Comparison of ENCODE assay signal across 8 cellular contexts in the genomic region with DNA sequence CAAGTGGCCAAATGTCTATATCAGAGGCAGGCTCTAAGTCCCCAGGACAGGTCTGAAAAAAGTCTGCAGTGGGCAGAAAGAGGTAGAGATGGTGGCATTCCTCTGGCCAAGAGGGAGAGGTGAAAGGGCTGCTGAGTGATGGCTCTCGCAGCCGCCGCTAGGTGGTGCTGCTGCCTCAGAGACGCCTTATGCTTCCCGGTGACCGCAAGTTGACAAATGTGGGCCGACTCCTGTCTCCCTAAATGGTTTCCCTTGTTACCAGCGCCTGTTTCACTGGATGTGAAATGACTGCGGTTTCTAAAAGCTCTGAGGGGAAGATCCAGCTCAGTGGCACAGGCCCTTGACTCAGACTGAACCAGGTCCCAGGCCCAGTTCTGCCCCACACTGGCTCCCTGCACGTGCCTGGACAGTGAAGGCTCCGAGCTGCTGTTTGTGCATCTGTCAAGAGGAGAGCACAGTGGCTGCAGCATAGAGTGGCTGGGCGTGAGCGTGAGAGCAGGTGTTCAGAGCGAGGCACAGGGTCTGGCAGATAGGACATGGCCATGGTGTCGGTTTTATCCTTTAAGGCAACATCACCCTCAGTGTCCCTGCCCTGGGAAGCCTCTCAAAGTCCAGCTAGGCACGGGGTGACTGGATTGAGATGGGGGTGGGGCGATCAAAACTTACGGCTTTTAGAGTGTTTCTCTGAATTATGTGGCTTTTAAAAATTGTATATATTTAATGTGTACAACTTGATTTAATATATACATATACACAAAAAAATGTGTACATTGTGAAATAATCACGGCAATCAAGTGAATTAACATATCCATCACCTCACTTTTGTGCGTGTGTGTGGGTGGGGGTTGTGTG. TPM values are rescaled to one million over a fixed set of nuclear protein-coding genes. Genes with fewer than 3 reads are reported as not detected.
DNase-seq lines count a peak whose midpoint lies in the region; ATAC-seq and TF ChIP-seq lines count a peak whose summit lies in the region.

No MANE protein-coding gene starts in this region.

- DNase-seq in GM12865 (ENCODE audit: low read depth) (peak; percentile 91), NCI-H345 treated with DMSO at 0.1 percent for 48 hours (lab: John Stamatoyannopoulos, UW; ENCODE audit: unreplicated experiment) (peak; percentile 46), left lobe of liver (ENCODE audit: low spot score) (peak; percentile 78)
- peak; percentile 79 to 83 for DNase-seq in activated CD4-positive, alpha-beta T cell treated with anti-CD3 and anti-CD28 coated beads for 24 hours (ENCODE audit: low read depth in 2 of 2)
- peak; percentile 70 for DNase-seq in central memory CD4-positive, alpha-beta T cell
- peak; percentile 86 for DNase-seq in stimulated activated CD4-positive, alpha-beta T cell treated with anti-CD3 and anti-CD28 coated beads, Interleukin-4, amount 100 ng/mL, for 1 hour

- ATAC-seq in HG03097 (IDR thresholded peaks at IDR 0.05; ENCODE audit: low FRiP score, unreplicated experiment), result peak; percentile 41
- ATAC-seq in left lobe of liver, result peak; percentile 98
- no peak for ATAC-seq in HG02623 (IDR thresholded peaks at IDR 0.05; ENCODE audit: unreplicated experiment)

- peak overlapping the region; percentile 16 for H3K4me3 ChIP-seq in GM12865 (ENCODE audit: low read depth, low read length)

- TF ChIP-seq CTCF in GM12865 (IDR thresholded peaks at IDR 0.05; ENCODE audit: insufficient read depth, low read depth, low read length, missing control alignments), result peak; percentile 98

RNA-seq across cellular contexts. Expression of gene CLEC16A, which starts 19.9 kb away (rescaled TPM):
- total RNA-seq in left lobe of liver, result 21.6 TPM

RNA-seq across cellular contexts. Expression of gene DEXI, which starts 22.0 kb away (rescaled TPM):
- 66.8 TPM for total RNA-seq in left lobe of liver
